In the genomic region with DNA sequence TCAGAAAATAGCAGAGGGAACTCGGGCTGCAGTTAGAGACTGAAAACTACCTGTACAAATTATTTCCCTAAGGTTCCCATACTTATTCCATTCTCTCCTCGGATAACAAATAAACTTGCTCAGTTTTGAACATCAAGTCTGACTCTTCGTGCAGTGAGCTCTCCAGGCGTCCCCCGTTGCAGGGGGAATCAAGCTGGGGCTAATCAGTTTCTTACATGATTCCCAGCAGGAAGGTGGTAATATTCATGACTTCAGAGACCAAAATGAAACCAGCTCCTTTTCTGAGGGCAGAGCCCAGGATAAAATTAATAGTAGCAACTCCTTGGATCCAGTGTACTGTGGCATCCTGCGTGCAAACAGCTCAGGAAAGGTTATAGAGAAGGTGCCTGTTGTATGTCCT, we compare ENCODE assay signal across 26 cellular contexts.
"Had no signal": no experiment of that assay in that cellular context is flagged by ENCODE, and none has a peak within 500 bp of the region (broad histone marks: within the 10 kb centered on the region; RNA-seq: fewer than 3 reads in every experiment).

No MANE protein-coding gene starts in this region.

- H3K9me3 Mint-ChIP-seq: dendritic cell treated with granulocyte-macrophage colony-stimulating factor and Interleukin-4, amounts not matched to agents 40 ng/mL and 50 ng/mL, for 4 days; endodermal cell; mesothelial cell of epicardium; naive thymus-derived CD4-positive, alpha-beta T cell; nephron; stimulated activated naive B cell treated with anti-CD40 and anti-IgM and Interleukin-4, amounts not matched to agents 10 μg/mL and 1 μg/mL and 100 μg/mL, for 72 hours; stimulated activated naive CD8-positive, alpha-beta T cell treated with anti-CD3 and anti-CD28 coated beads, Interleukin-15, Interleukin-2, amounts not matched to agents 100 ng/mL and 50 ng/mL, for 24 hours had no signal

- H3K27me3 ChIP-seq: gastrocnemius medialis, right lobe of liver, vagina had no signal

- H3K4me3 ChIP-seq: colonic mucosa, gastrocnemius medialis, left lung, right lobe of liver, thoracic aorta, transverse colon, vagina had no signal

- H3K4me1 Mint-ChIP-seq: mesothelial cell of epicardium; naive thymus-derived CD4-positive, alpha-beta T cell had no signal

- H3K4me3 Mint-ChIP-seq: dendritic cell treated with granulocyte-macrophage colony-stimulating factor and Interleukin-4, amounts not matched to agents 40 ng/mL and 50 ng/mL, for 4 days; endodermal cell; mesothelial cell of epicardium; naive thymus-derived CD4-positive, alpha-beta T cell; nephron; stimulated activated naive B cell treated with anti-CD40 and anti-IgM and Interleukin-4, amounts not matched to agents 10 μg/mL and 1 μg/mL and 100 μg/mL, for 72 hours; stimulated activated naive CD8-positive, alpha-beta T cell treated with anti-CD3 and anti-CD28 coated beads, Interleukin-15, Interleukin-2, amounts not matched to agents 100 ng/mL and 50 ng/mL, for 24 hours had no signal

- H3K27ac ChIP-seq: colonic mucosa, epithelial cell of prostate, gastrocnemius medialis, left lung, parathyroid adenoma, right lobe of liver, thoracic aorta, transverse colon, vagina had no signal

- DNase-seq: colonic mucosa; effector CD8-positive, alpha-beta T cell; endodermal cell; foreskin fibroblast; gastrocnemius medialis; left cardiac atrium; left lung; mesenchymal stem cell; naive thymus-derived CD4-positive, alpha-beta T cell; occipital lobe; right lobe of liver; small intestine; stimulated activated CD4-positive, alpha-beta T cell treated with anti-CD3 and anti-CD28 coated beads, Interleukin-15, amount 100 ng/mL, for 24 hours; stimulated activated CD4-positive, alpha-beta T cell treated with anti-CD3 and anti-CD28 coated beads, Interleukin-2, amount 100 ng/mL, for 48 hours; stimulated activated naive B cell treated with anti-CD40 and anti-IgM and Interleukin-4, amounts not matched to agents 10 μg/mL and 1 μg/mL and 100 μg/mL, for 72 hours; transverse colon had no signal

- H3K36me3 Mint-ChIP-seq: mesothelial cell of epicardium; naive thymus-derived CD4-positive, alpha-beta T cell; stimulated activated naive B cell treated with anti-CD40 and anti-IgM and Interleukin-4, amounts not matched to agents 10 μg/mL and 1 μg/mL and 100 μg/mL, for 72 hours had no signal

- H3K27ac Mint-ChIP-seq: dendritic cell treated with granulocyte-macrophage colony-stimulating factor and Interleukin-4, amounts not matched to agents 40 ng/mL and 50 ng/mL, for 4 days; endodermal cell; mesothelial cell of epicardium; naive thymus-derived CD4-positive, alpha-beta T cell; nephron; progenitor cell of endocrine pancreas; stimulated activated naive CD8-positive, alpha-beta T cell treated with anti-CD3 and anti-CD28 coated beads, Interleukin-15, Interleukin-2, amounts not matched to agents 100 ng/mL and 50 ng/mL, for 24 hours had no signal

- H3K9me3 ChIP-seq: colonic mucosa, gastrocnemius medialis, left lung, right lobe of liver, thoracic aorta, transverse colon, vagina had no signal

- H3K36me3 ChIP-seq: colonic mucosa, gastrocnemius medialis, left lung, right lobe of liver, thoracic aorta, transverse colon, vagina had no signal

- H3K4me1 ChIP-seq: colonic mucosa, gastrocnemius medialis, left lung, parathyroid adenoma, right lobe of liver, transverse colon, vagina had no signal

- ATAC-seq: esophagus mucosa; gastrocnemius medialis; left cardiac atrium; left lung; naive thymus-derived CD4-positive, alpha-beta T cell; right lobe of liver; stimulated activated naive B cell treated with anti-CD40 and anti-IgM and Interleukin-4, amounts not matched to agents 10 μg/mL and 1 μg/mL and 100 μg/mL, for 72 hours had no signal
